Comparison of ENCODE assay signal across 8 cellular contexts in the genomic region with DNA sequence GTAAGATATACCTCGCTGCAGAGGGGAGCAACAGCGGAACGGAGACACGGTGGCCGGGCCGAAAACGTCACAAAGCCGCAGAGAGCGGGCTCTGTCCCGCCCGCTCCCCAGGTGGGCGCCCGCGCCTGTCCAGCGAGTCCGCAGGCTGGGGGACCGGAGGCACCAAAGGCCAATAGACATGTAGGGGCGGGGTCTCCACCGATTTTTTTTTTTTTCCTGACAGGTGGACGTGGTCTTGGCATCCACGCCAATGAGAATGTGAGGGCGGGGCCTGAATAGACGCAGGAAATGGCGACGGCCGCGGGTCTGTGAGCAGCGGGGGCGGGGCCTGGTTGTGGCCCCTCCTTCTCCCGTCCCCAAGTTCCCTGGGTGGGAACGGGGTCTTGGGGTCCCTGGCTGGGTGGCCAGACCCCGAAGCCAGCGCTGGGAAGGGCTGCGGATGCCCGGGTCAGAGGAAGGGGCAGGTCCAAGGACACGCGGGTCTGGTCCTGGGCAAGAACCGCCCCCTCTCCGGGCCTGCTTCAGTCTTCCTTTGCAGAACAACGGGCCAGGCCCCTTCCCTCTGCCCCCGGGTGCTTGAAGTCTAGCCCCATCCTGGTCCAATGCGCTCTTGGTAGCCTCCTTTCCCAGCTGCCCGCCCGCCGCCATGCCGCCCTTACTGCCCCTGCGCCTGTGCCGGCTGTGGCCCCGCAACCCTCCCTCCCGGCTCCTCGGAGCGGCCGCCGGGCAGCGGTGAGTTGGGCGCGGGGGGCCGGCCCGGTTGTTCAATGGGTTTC. TPM values are rescaled to one million over a fixed set of nuclear protein-coding genes. Genes with fewer than 3 reads are reported as not detected.
DNase-seq lines count a peak whose midpoint lies in the region; ATAC-seq and TF ChIP-seq lines count a peak whose summit lies in the region.

A gene with protein sequence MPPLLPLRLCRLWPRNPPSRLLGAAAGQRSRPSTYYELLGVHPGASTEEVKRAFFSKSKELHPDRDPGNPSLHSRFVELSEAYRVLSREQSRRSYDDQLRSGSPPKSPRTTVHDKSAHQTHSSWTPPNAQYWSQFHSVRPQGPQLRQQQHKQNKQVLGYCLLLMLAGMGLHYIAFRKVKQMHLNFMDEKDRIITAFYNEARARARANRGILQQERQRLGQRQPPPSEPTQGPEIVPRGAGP (plus strand): TSS at position 340 of the 776 bp plus-strand sequence. CDS start 307 bp downstream, at position 647.

- H3K36me3 Mint-ChIP-seq in activated naive CD4-positive, alpha-beta T cell treated with anti-CD3 and anti-CD28 coated beads, Interleukin-2, amount 50 U/mL, for 72 hours = peaks cover 0 to 8% of the 10 kb centered on the region in 2 donors

- no peaks in the 10 kb centered on the region for H3K9me3 Mint-ChIP-seq in activated naive CD4-positive, alpha-beta T cell treated with anti-CD3 and anti-CD28 coated beads, Interleukin-2, amount 50 U/mL, for 72 hours

- DNase-seq in DMS153 treated with DMSO at 0.1 percent for 48 hours (lab: John Stamatoyannopoulos, UW; ENCODE audit: unreplicated experiment) = peak; percentile 87
- peak; percentile 27 for DNase-seq in GOT3 (lab: John Stamatoyannopoulos, UW)
- DNase-seq in NAMALWA (ENCODE audit: low spot score) = peak; percentile 95
- peak; percentile 90 to 92 for DNase-seq in activated naive CD4-positive, alpha-beta T cell treated with anti-CD3 and anti-CD28 coated beads, Interleukin-2, amount 50 U/mL, for 72 hours (ENCODE audit: low spot score in 2 of 2)
- DNase-seq in globus pallidus (ENCODE audit: low spot score) = peak; percentile 89
- peak; percentile 87 for DNase-seq in occipital lobe (lab: John Stamatoyannopoulos, UW)

- H3K27ac ChIP-seq in temporal lobe (ENCODE audit: low read depth, low read length) = peak within 1 kb of the TSS; percentile 92

- ATAC-seq in SK-N-SH treated with all-trans-retinoic acid at 6 μM for 48 hours = peak; percentile 59
- ATAC-seq in activated naive CD4-positive, alpha-beta T cell treated with anti-CD3 and anti-CD28 coated beads, Interleukin-2, amount 50 U/mL, for 72 hours = peak; percentile 51 to 54

- H3K27ac Mint-ChIP-seq in activated naive CD4-positive, alpha-beta T cell treated with anti-CD3 and anti-CD28 coated beads, Interleukin-2, amount 50 U/mL, for 72 hours = peak within 1 kb of the TSS; percentile 89 to 92

TF ChIP-seq in SK-N-SH treated with all-trans-retinoic acid at 6 μM for 48 hours, 23 proteins besides CTCF, POLR2A, EP300 and RAD21:
- TF ChIP-seq RARB (CRISPR knock-in tag; IDR thresholded peaks at IDR 0.05) (no peak), ZFP3 (CRISPR knock-in tag; IDR thresholded peaks at IDR 0.05) (0 out of 2 replicates have a peak, but pooled peaks have one; percentile 30)

RNA-seq across cellular contexts. Expression of the gene that starts here (rescaled TPM):
- total RNA-seq in activated naive CD4-positive, alpha-beta T cell treated with anti-CD3 and anti-CD28 coated beads, Interleukin-2, amount 50 U/mL, for 72 hours = 10 to 100 TPM; 26.7 to 48.7 TPM
- total RNA-seq in occipital lobe = 5.6 TPM
- total RNA-seq in temporal lobe = 6.6 TPM

Comparison
In these comparisons a context has a peak if more than half of its experiments do, and no peak if none do; other contexts are left out.
1. Peak in every context shown above with its lines: DNase-seq, ATAC-seq and H3K27ac ChIP-seq.
2. DNase-seq: peak in every context shown above with its lines; median percentile 95 in NAMALWA; 91 in activated naive CD4-positive, alpha-beta T cell treated with anti-CD3 and anti-CD28 coated beads, Interleukin-2, amount 50 U/mL, for 72 hours; 89 in globus pallidus; 87 in DMS153 treated with DMSO at 0.1 percent for 48 hours; 87 in occipital lobe; 27 in GOT3.